In the genomic region with DNA sequence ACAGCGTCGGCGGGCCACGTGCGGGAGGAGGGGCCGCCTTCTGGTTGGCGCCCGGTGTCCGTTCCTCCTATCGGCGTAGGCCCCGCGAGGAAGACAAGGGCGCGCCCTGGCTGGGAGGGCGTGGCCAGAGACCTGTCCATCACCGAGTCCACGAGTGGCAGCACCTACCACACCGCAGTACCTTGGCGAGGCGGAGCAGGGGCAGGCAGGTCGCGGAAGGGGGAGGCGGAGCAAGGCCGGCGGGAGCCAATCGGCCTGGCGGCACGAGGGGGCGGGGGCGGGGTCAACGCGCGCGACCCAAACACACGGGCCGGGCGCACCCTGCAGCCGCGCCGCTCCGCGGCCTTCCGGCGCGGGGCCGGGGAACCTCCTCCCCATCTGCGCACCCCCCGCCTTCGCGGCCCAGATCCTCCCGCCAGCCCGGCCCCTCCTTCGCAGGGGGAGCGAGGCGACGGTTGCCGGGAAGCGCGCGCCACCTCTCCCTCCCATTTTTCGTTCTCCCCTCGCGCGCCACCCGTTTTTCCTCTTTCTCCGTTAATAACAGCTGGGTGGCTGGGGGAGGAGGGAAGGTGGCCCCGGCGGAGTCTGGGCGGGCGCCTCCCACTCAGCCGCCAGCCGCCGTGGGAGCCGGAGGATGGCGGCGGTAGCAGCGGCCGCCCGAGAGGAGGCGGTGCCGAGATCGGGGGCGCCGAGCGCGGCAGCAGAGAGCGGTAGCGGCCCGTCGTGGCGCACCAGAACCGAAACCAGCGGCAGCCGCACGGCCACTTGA, we compare ENCODE assay signal across 8 cellular contexts. TPM values are rescaled to one million over a fixed set of nuclear protein-coding genes. Genes with fewer than 3 reads are reported as not detected.
DNase-seq lines count a peak whose midpoint lies in the region; ATAC-seq and TF ChIP-seq lines count a peak whose summit lies in the region.

Gene ZNRF2 (plus strand): TSS at position 300 of the 769 bp plus-strand sequence. CDS start 761 bp downstream, outside the sequence.

- DNase-seq in Ammon's horn (ENCODE audit: low spot score) (peak; percentile 99), NCI-H460 (ENCODE audit: extremely low read depth, low read depth) (peak; percentile 99), chondrocyte (ENCODE audit: low spot score) (peak; percentile 99), kidney glomerular epithelial cell (lab: John Stamatoyannopoulos, UW) (peak; percentile 98)
- peak; percentile 99 for DNase-seq in activated CD4-positive, alpha-beta T cell treated with anti-CD3 and anti-CD28 coated beads for 1 hour
- peak; percentile 94 to 98 for DNase-seq in stimulated activated CD4-positive, alpha-beta T cell treated with anti-CD3 and anti-CD28 coated beads, Interleukin-1b, Interleukin-23, amount 100 ng/mL, for 1 hour (ENCODE audit: low read depth in 2 of 2)

- peak; percentile 57 for TF ChIP-seq POLR2A in GM19099 (IDR thresholded peaks at IDR 0.05; ENCODE audit: extremely low read depth, insufficient read length, low read depth)

- peak; percentile 78 for TF ChIP-seq CTCF in chondrocyte (IDR thresholded peaks at IDR 0.05)

- H3K9me3 Mint-ChIP-seq in chondrocyte (ENCODE audit: low read depth) = no peaks in the 10 kb centered on the region

- H3K27ac Mint-ChIP-seq in chondrocyte (ENCODE audit: unreplicated experiment) = peak within 1 kb of the TSS; percentile 87

- peak within 1 kb of the TSS; percentile 75 for H3K4me3 Mint-ChIP-seq in chondrocyte (ENCODE audit: unreplicated experiment)

- H3K27me3 Mint-ChIP-seq in chondrocyte (ENCODE audit: low read depth) = no peaks in the 10 kb centered on the region

- peaks cover 21% of the 10 kb centered on the region for H3K4me1 Mint-ChIP-seq in chondrocyte (ENCODE audit: low read depth)

- peak; percentile 89 for ATAC-seq in HG03432 (IDR thresholded peaks at IDR 0.05; ENCODE audit: unreplicated experiment)

- no peaks in the 10 kb centered on the region for H3K36me3 Mint-ChIP-seq in chondrocyte (ENCODE audit: low read depth)

RNA-seq across cellular contexts. Expression of gene ZNRF2, which starts in this region (rescaled TPM):
- 11.3 and 13.6 TPM in 2 replicates for total RNA-seq in NCI-H460 (2014; rRNA removed; shearing (Covaris generic))
- 11.2 and 11.5 TPM in 2 replicates for polyA plus RNA-seq in NCI-H460 (2014; cell fraction: nucleus; rRNA removed)
- 4.8 to 5.3 TPM (median 5.1 TPM) in 3 replicates for total RNA-seq in chondrocyte

Comparison
In these comparisons a context has a peak if more than half of its experiments do, and no peak if none do; other contexts are left out.
1. Peak in every context shown above with its lines: DNase-seq and ATAC-seq.